ENCODE assay signal across 32 cellular contexts in the genomic region with DNA sequence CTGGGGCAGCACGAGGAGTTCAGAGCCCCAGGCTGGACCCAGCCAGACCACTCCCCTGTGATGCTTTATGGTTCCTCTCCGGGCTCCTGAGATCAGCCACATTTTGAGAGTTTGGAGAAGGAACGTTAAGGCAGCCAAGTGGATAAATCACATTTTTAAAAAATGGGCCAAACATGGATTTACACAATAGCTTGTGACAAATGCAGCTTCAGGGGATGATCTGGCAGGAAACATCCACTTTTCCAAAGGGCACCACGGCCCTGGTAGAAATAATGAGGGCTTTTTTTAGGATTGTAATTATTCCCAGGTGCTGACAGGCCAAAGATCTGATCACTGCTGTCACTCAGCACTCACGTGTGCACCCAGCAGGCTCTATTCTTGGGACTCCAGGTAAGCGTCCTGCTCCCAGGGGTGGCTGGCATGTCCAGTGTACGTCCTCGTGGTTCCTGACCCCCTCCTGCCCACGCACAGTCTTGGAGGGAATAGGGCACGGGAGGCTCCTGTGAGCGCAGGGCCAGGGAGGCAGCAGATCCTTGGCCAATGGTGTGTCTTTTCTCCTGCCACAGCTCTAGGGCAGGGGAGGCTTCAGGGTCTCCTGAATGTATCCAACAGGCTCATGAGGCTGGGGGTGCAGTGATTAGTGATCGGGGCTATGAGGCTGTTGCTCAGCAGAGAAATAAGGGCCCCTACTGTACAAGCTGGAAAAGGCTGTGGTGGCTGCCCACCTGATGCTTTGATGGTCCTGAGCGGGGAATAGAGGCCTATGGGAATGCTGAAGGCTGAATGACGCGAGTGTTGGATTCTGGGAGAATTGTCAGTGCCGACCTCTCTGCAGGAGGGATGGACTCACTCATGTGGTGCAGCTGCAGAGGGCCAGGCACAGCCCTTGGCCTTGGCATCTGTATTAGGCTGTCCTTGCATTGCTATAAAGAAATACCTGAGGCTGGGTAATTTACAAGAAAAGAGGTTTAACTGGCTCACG.
DNase-seq lines count a peak whose midpoint lies in the region; ATAC-seq and TF ChIP-seq lines count a peak whose summit lies in the region.
"Had no signal": no experiment of that assay in that cellular context is flagged by ENCODE, and none has a peak within 500 bp of the region (broad histone marks: within the 10 kb centered on the region; RNA-seq: fewer than 3 reads in every experiment).

No MANE protein-coding gene starts in this region.

- ATAC-seq in HG02798 (IDR thresholded peaks at IDR 0.05; ENCODE audit: poor library complexity, unreplicated experiment) = no peak
- no peak for ATAC-seq in activated CD8-positive, alpha-beta T cell treated with anti-CD3 and anti-CD28 coated beads, Interleukin-2, amount 10 ng/mL, durations not matched to agents 7 days and 5 days
- ATAC-seq: activated T-cell treated with anti-CD3 and anti-CD28 coated beads, Interleukin-2, amount 50 U/mL, for 72 hours; stimulated activated naive CD8-positive, alpha-beta T cell treated with anti-CD3 and anti-CD28 coated beads, Interleukin-15, Interleukin-2, amounts not matched to agents 100 U/mL and 50 U/mL, for 24 hours had no signal

- no peak overlapping the region for H3K4me3 ChIP-seq in esophagus muscularis mucosa
- H3K4me3 ChIP-seq: esophagus squamous epithelium, heart right ventricle, ovary, smooth muscle cell, testis, uterus had no signal

- H3K27ac Mint-ChIP-seq in CD14-positive monocyte = peak overlapping the region in 1 of 7 donors; percentile 51
- H3K27ac Mint-ChIP-seq in activated CD8-positive, alpha-beta T cell treated with anti-CD3 and anti-CD28 coated beads, Interleukin-2, amount 10 ng/mL, durations not matched to agents 7 days and 5 days = no peak overlapping the region
- H3K27ac Mint-ChIP-seq: activated T-cell treated with anti-CD3 and anti-CD28 coated beads, Interleukin-2, amount 50 U/mL, for 72 hours; dendritic cell treated with granulocyte-macrophage colony-stimulating factor and Interleukin-4, amounts not matched to agents 40 ng/mL and 50 ng/mL, for 4 days had no signal

- H3K27ac ChIP-seq in esophagus muscularis mucosa (replicated peaks in 1 of 4) = no peak overlapping the region
- H3K27ac ChIP-seq: esophagus squamous epithelium, heart right ventricle, HL-60, ovary, testis, uterus had no signal

- no peaks in the 10 kb centered on the region for H3K4me1 ChIP-seq in esophagus muscularis mucosa
- H3K4me1 ChIP-seq: esophagus squamous epithelium, heart right ventricle, testis, uterus had no signal

- WGBS in esophagus muscularis mucosa = 77% methylated on average over 17 of the region's 17 CpGs

- H3K9me3 Mint-ChIP-seq in CD14-positive monocyte = peaks cover 0 to 9% (median 5%) of the 10 kb centered on the region in 7 donors
- H3K9me3 Mint-ChIP-seq in activated CD8-positive, alpha-beta T cell treated with anti-CD3 and anti-CD28 coated beads, Interleukin-2, amount 10 ng/mL, durations not matched to agents 7 days and 5 days (ENCODE audit: insufficient read depth) = no peaks in the 10 kb centered on the region
- H3K9me3 Mint-ChIP-seq: dendritic cell treated with granulocyte-macrophage colony-stimulating factor and Interleukin-4, amounts not matched to agents 40 ng/mL and 50 ng/mL, for 4 days had no signal

- H3K27me3 Mint-ChIP-seq in CD14-positive monocyte (ENCODE audit: low read depth in 3 of 3) = peaks cover 1 to 13% (median 3%) of the 10 kb centered on the region in 3 donors
- no peaks in the 10 kb centered on the region for H3K27me3 Mint-ChIP-seq in activated CD8-positive, alpha-beta T cell treated with anti-CD3 and anti-CD28 coated beads, Interleukin-2, amount 10 ng/mL, durations not matched to agents 7 days and 5 days (ENCODE audit: low read depth)

- H3K36me3 Mint-ChIP-seq in CD14-positive monocyte = no peaks in the 10 kb centered on the region
- H3K36me3 Mint-ChIP-seq in activated CD8-positive, alpha-beta T cell treated with anti-CD3 and anti-CD28 coated beads, Interleukin-2, amount 10 ng/mL, durations not matched to agents 7 days and 5 days (ENCODE audit: low read depth) = no peaks in the 10 kb centered on the region
- H3K36me3 Mint-ChIP-seq: CD4-positive, alpha-beta memory T cell; naive B cell had no signal

- TF ChIP-seq POLR2A in esophagus muscularis mucosa (IDR thresholded peaks at IDR 0.05; ENCODE audit: low read depth) = no peak

- intact Hi-C loops in CD14-positive monocyte (cut with micrococcal nuclease) = no loop called here
- intact Hi-C loops in esophagus muscularis mucosa (cut with DNase I) = no loop called here
- intact Hi-C loops in posterior vena cava (cut with DNase I) = no loop called here

- CTCF ChIA-PET in activated CD8-positive, alpha-beta T cell treated with anti-CD3 and anti-CD28 coated beads, Interleukin-2, amount 10 ng/mL, durations not matched to agents 7 days and 5 days (lab: Charles Lee) = no interaction called here

- no peak for TF ChIP-seq EP300 in esophagus muscularis mucosa (IDR thresholded peaks at IDR 0.05)

- no peaks in the 10 kb centered on the region for H3K9me3 ChIP-seq in esophagus muscularis mucosa
- H3K9me3 ChIP-seq: esophagus squamous epithelium, heart right ventricle, ovary, testis, uterus had no signal

- TF ChIP-seq CTCF in CD14-positive monocyte (IDR thresholded peaks at IDR 0.05) (no peak), esophagus muscularis mucosa (IDR thresholded peaks at IDR 0.05) (no peak)

- H3K36me3 ChIP-seq in esophagus muscularis mucosa = no peaks in the 10 kb centered on the region
- H3K36me3 ChIP-seq: esophagus squamous epithelium, heart right ventricle, ovary, uterus had no signal

- DNase-seq in CD14-positive monocyte (ENCODE audit: low spot score) (peak; percentile 33), RPMI7951 (ENCODE audit: low read depth) (peak; percentile 57), esophagus muscularis mucosa (ENCODE audit: extremely low spot score) (peak; percentile 89), posterior vena cava (ENCODE audit: low spot score) (peak; percentile 59), SHP77 (lab: John Stamatoyannopoulos, UW) (no peak), iPS-NIHi11 (ENCODE audit: low spot score) (no peak)
- no peak for DNase-seq in activated CD8-positive, alpha-beta T cell treated with anti-CD3 and anti-CD28 coated beads, Interleukin-2, amount 10 ng/mL, durations not matched to agents 7 days and 5 days
- DNase-seq: activated naive CD4-positive, alpha-beta T cell; activated T-cell treated with anti-CD3 and anti-CD28 coated beads, Interleukin-2, amount 50 U/mL, for 72 hours; CD4-positive, alpha-beta memory T cell; central memory CD4-positive, alpha-beta T cell; EL; esophagus squamous epithelium; foreskin melanocyte; KBM-7; midbrain; naive B cell; NCI-H2029; NCI-H226; NCI-H526 treated with DMSO at 0.1 percent for 48 hours; ovary; retina; SIG-M5; stimulated activated naive CD8-positive, alpha-beta T cell treated with anti-CD3 and anti-CD28 coated beads, Interleukin-15, Interleukin-2, amounts not matched to agents 100 U/mL and 50 U/mL, for 24 hours; SW 1271; testis; uterus had no signal

- POLR2A ChIA-PET in activated CD8-positive, alpha-beta T cell treated with anti-CD3 and anti-CD28 coated beads, Interleukin-2, amount 10 ng/mL, durations not matched to agents 7 days and 5 days (lab: Charles Lee) = no interaction called here

- H3K4me3 Mint-ChIP-seq in CD14-positive monocyte = no peak overlapping the region
- H3K4me3 Mint-ChIP-seq in activated CD8-positive, alpha-beta T cell treated with anti-CD3 and anti-CD28 coated beads, Interleukin-2, amount 10 ng/mL, durations not matched to agents 7 days and 5 days = no peak overlapping the region
- H3K4me3 Mint-ChIP-seq: activated T-cell treated with anti-CD3 and anti-CD28 coated beads, Interleukin-2, amount 50 U/mL, for 72 hours; CD4-positive, alpha-beta memory T cell; dendritic cell treated with granulocyte-macrophage colony-stimulating factor and Interleukin-4, amounts not matched to agents 40 ng/mL and 50 ng/mL, for 4 days had no signal

- peaks cover 0 to 61% (median 0%) of the 10 kb centered on the region in 4 donors for H3K27me3 ChIP-seq in esophagus muscularis mucosa
- H3K27me3 ChIP-seq: ovary, testis, uterus had no signal

- H3K4me1 Mint-ChIP-seq in CD14-positive monocyte = no peaks in the 10 kb centered on the region
- H3K4me1 Mint-ChIP-seq in activated CD8-positive, alpha-beta T cell treated with anti-CD3 and anti-CD28 coated beads, Interleukin-2, amount 10 ng/mL, durations not matched to agents 7 days and 5 days (ENCODE audit: low read depth) = no peaks in the 10 kb centered on the region
- H3K4me1 Mint-ChIP-seq: CD4-positive, alpha-beta memory T cell; naive B cell had no signal

Comparison
In these comparisons a context has a peak if more than half of its experiments do, and no peak if none do; other contexts are left out.
1. DNase-seq: peak in CD14-positive monocyte (single experiment), RPMI7951 (single experiment), esophagus muscularis mucosa (single experiment) and posterior vena cava (single experiment); none in SHP77 (0 of 2), activated CD8-positive, alpha-beta T cell treated with anti-CD3 and anti-CD28 coated beads, Interleukin-2, amount 10 ng/mL, durations not matched to agents 7 days and 5 days (single experiment) and iPS-NIHi11 (single experiment).